35 cellular contexts compared by ENCODE assay signal in genomic region chr4:73440653-73441052, GRCh38. TPM values are rescaled to one million over a fixed set of nuclear protein-coding genes. Genes with fewer than 3 reads are reported as not detected.
"Had no signal": no experiment of that assay in that cellular context is flagged by ENCODE, and none has a peak within 500 bp of the region (broad histone marks: within the 10 kb centered on the region; RNA-seq: fewer than 3 reads in every experiment).

No MANE protein-coding gene starts in this region.

- H3K4me1 ChIP-seq: colonic mucosa, esophagus squamous epithelium, gastrocnemius medialis, heart right ventricle, left lung, lower lobe of right lung had no signal

- H3K4me3 ChIP-seq: colonic mucosa, esophagus squamous epithelium, gastrocnemius medialis, heart right ventricle, left lung, lower lobe of right lung, mucosa of descending colon had no signal

- H3K36me3 ChIP-seq: colonic mucosa, esophagus squamous epithelium, gastrocnemius medialis, heart right ventricle, left lung, lower lobe of right lung had no signal

- H3K4me3 Mint-ChIP-seq: dendritic cell treated with granulocyte-macrophage colony-stimulating factor and Interleukin-4, amounts not matched to agents 40 ng/mL and 50 ng/mL, for 4 days; effector memory CD8-positive, alpha-beta T cell; endodermal cell; mesothelial cell of epicardium; naive B cell had no signal

- H3K9me3 ChIP-seq: colonic mucosa, esophagus squamous epithelium, gastrocnemius medialis, heart right ventricle, left lung, lower lobe of right lung, mucosa of descending colon had no signal

- FAIRE-seq: endometrium, islet of Langerhans, keratinocyte had no signal

- ATAC-seq: effector memory CD8-positive, alpha-beta T cell; esophagus mucosa; gastrocnemius medialis; heart right ventricle; left cardiac atrium; left lung; left ventricle myocardium superior; lower lobe of right lung; mucosa of descending colon had no signal

- H3K27ac ChIP-seq: colonic mucosa, epithelial cell of prostate, esophagus squamous epithelium, gastrocnemius medialis, heart right ventricle, left lung, lower lobe of right lung had no signal

- H3K9me3 Mint-ChIP-seq: dendritic cell treated with granulocyte-macrophage colony-stimulating factor and Interleukin-4, amounts not matched to agents 40 ng/mL and 50 ng/mL, for 4 days; effector memory CD8-positive, alpha-beta T cell; endodermal cell; mesothelial cell of epicardium; naive B cell had no signal

- H3K27me3 ChIP-seq: colonic mucosa, esophagus squamous epithelium, gastrocnemius medialis, left lung had no signal

- H3K36me3 Mint-ChIP-seq: mesothelial cell of epicardium, naive B cell had no signal

- H3K27ac Mint-ChIP-seq: dendritic cell treated with granulocyte-macrophage colony-stimulating factor and Interleukin-4, amounts not matched to agents 40 ng/mL and 50 ng/mL, for 4 days; effector memory CD8-positive, alpha-beta T cell; endodermal cell; mesothelial cell of epicardium; naive B cell had no signal

- H3K4me1 Mint-ChIP-seq: mesothelial cell of epicardium, naive B cell had no signal

- DNase-seq: colonic mucosa; cortex of kidney; effector CD8-positive, alpha-beta T cell; effector memory CD8-positive, alpha-beta T cell; endodermal cell; erythroblast; esophagus squamous epithelium; foreskin fibroblast; foreskin melanocyte; gastrocnemius medialis; glutamatergic neuron; head of caudate nucleus; heart right ventricle; hypothalamus; left cardiac atrium; left lung; left ventricle myocardium superior; lower lobe of right lung; mesenchymal stem cell; mucosa of descending colon; naive B cell had no signal

- H3K27me3 Mint-ChIP-seq: dendritic cell treated with granulocyte-macrophage colony-stimulating factor and Interleukin-4, amounts not matched to agents 40 ng/mL and 50 ng/mL, for 4 days; effector memory CD8-positive, alpha-beta T cell had no signal

RNA-seq across cellular contexts. Expression of gene AFP, which starts 4.6 kb away (rescaled TPM):
- total RNA-seq: dermis microvascular lymphatic vessel endothelial cell, esophagus mucosa, esophagus squamous epithelium, gastrocnemius medialis, glomerular endothelial cell, heart right ventricle, kidney epithelial cell, left cardiac atrium, left ventricle myocardium superior, lower leg skin, lower lobe of right lung, lung microvascular endothelial cell, mesenteric fat pad, mucosa of descending colon had no signal
- polyA plus RNA-seq: heart right ventricle had no signal

RNA-seq across cellular contexts. Expression of gene ALB, which starts 36.6 kb away (rescaled TPM):
- total RNA-seq: dermis microvascular lymphatic vessel endothelial cell, glomerular endothelial cell, kidney epithelial cell, left ventricle myocardium superior, lung microvascular endothelial cell, myocyte had no signal
- polyA plus RNA-seq: keratinocyte had no signal

RNA-seq across cellular contexts. Expression of gene AFM, which starts 40.9 kb away (rescaled TPM):
- total RNA-seq: dermis microvascular lymphatic vessel endothelial cell, endodermal cell, esophagus mucosa, esophagus squamous epithelium, glomerular endothelial cell, heart right ventricle, kidney epithelial cell, left cardiac atrium, left lung, left ventricle myocardium superior, lower leg skin, lower lobe of right lung, lung microvascular endothelial cell, mesenteric fat pad, mesothelial cell of epicardium, mucosa of descending colon, myocyte had no signal
- polyA plus RNA-seq: heart right ventricle, keratinocyte had no signal
